1 cellular context compared by ENCODE assay signal in the genomic region with DNA sequence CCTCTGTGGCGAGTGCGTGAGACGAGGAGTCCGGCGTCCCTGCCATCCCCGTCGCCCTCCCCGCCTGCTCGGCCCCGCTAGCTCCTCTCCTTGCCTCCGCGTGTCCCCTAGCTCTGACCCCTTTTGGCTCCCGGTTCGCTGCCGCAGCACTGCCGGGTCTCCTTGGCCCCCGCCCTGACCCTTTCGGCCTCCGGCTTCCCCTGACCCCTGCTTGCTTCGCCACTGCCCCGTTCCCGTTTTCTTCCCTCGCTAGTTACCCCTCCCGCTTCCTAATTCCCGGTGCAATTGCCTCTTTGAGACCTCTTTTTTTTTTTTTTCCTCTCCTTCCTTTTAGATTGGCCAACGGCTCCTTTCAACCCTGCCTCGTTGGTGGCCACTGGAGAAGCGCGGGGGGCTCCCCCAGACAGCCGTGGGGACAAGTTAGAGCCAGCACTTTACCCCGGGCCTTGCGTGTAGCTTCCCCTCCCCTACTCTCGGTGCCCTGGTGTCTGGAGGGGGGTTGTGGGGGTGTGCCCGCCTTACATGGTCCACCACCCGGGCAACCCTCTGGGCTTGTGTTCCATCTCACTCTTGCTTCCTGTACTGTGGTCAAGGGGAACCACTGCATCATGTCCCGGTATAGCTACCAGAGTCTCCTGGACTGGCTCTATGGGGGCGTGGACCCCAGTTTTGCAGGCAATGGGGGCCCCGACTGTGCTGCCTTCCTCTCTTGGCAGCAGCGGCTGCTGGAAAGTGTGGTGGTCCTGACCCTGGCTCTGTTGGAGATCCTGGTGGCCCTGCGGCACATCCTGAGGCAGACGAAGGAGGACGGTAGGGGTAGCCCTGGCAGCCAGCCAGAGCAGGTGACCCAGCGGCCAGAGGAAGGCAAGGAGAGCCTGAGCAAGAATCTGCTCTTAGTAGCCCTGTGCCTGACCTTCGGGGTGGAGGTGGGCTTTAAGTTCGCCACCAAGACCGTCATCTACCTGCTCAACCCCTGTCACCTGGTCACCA.
TF ChIP-seq lines count a peak whose summit lies in the region.

No MANE protein-coding gene starts in this region.

TF ChIP-seq in HEK293, 187 proteins besides CTCF, POLR2A, EP300 and RAD21 (continued from another document):
- TF ChIP-seq PRDM10 (tag by site-specific recombination; IDR thresholded peaks at IDR 0.05), result peak; percentile 81
- peak; percentile 51; the same call in 1 of the 2 replicates for TF ChIP-seq ZNF366 (tag by site-specific recombination; conservative IDR thresholded peaks at IDR 0.05)
- TF ChIP-seq, protein P1, sequence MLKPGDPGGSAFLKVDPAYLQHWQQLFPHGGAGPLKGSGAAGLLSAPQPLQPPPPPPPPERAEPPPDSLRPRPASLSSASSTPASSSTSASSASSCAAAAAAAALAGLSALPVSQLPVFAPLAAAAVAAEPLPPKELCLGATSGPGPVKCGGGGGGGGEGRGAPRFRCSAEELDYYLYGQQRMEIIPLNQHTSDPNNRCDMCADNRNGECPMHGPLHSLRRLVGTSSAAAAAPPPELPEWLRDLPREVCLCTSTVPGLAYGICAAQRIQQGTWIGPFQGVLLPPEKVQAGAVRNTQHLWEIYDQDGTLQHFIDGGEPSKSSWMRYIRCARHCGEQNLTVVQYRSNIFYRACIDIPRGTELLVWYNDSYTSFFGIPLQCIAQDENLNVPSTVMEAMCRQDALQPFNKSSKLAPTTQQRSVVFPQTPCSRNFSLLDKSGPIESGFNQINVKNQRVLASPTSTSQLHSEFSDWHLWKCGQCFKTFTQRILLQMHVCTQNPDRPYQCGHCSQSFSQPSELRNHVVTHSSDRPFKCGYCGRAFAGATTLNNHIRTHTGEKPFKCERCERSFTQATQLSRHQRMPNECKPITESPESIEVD (tag by site-specific recombination; IDR thresholded peaks at IDR 0.05), result no peak
- peak; percentile 51; the same call in 1 of the 2 replicates for TF ChIP-seq ZNF391 (tag by site-specific recombination; IDR thresholded peaks at IDR 0.05; ENCODE audit: borderline replicate concordance, low read depth)
- peak; percentile 73 for TF ChIP-seq GLIS2 (tag by site-specific recombination; IDR thresholded peaks at IDR 0.05)
- TF ChIP-seq ZNF341 (tag by site-specific recombination; IDR thresholded peaks at IDR 0.05; ENCODE audit: low read depth), result peak; percentile 74
- no peak for TF ChIP-seq ZNF645 (tag by site-specific recombination; IDR thresholded peaks at IDR 0.05)
- TF ChIP-seq ZBTB48 (tag by site-specific recombination; IDR thresholded peaks at IDR 0.05), result 0 out of 2 replicates have a peak, but pooled peaks have one; percentile 37
- peak; percentile 54 for TF ChIP-seq ZNF335 (tag by site-specific recombination; conservative IDR thresholded peaks at IDR 0.05)
- TF ChIP-seq BCL11B (tag by site-specific recombination; IDR thresholded peaks at IDR 0.05; ENCODE audit: low read depth), result peak; percentile 72; the same call in 1 of the 2 replicates
- TF ChIP-seq ZBTB26 (tag by site-specific recombination; optimal IDR thresholded peaks at IDR 0.05), result peak; percentile 18
- TF ChIP-seq PATZ1 (tag by site-specific recombination; IDR thresholded peaks at IDR 0.05), result peak; percentile 55
- peak; percentile 19; the same call in 1 of the 2 replicates for TF ChIP-seq ZBTB20 (tag by site-specific recombination; IDR thresholded peaks at IDR 0.05)
